Comparison of ENCODE assay signal across 23 cellular contexts in the genomic region with DNA sequence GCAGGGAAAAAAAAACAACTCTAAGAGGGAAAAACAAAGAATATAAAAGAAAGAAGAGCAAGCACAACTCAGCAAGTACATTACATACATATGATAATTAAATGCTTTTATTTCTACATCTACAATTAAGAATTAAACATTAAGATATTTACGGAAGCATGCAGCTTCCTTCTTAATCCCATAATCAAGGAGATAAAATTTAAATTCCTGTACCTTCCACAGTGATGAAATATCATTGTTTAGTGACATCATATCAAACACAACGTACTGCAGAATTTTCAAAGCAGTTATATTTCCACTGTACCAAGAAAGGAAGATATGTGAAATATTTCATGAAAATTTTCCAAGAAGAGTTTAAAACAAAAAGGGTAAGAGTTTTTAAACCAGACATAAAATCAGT. TPM values are rescaled to one million over a fixed set of nuclear protein-coding genes. Genes with fewer than 3 reads are reported as not detected.
DNase-seq lines count a peak whose midpoint lies in the region; ATAC-seq and TF ChIP-seq lines count a peak whose summit lies in the region.
"Had no signal": no experiment of that assay in that cellular context is flagged by ENCODE, and none has a peak within 500 bp of the region (broad histone marks: within the 10 kb centered on the region; RNA-seq: fewer than 3 reads in every experiment).

No MANE protein-coding gene starts in this region.

- no peak overlapping the region for H4K91ac ChIP-seq in IMR-90 (ENCODE audit: insufficient read depth, low read depth, low read length)

- H3K4me2 ChIP-seq in IMR-90 (ENCODE audit: low read depth, low read length): peak overlapping the region; percentile 9; the same call in 1 of the 2 replicates
- H3K4me2 ChIP-seq in neural progenitor cell: no peak overlapping the region

- WGBS in IMR-90 (ENCODE audit: extremely low coverage in 2 of 2, insufficient read length in 1 of 2), 2 experiments: no CpG with 5 or more reads among the region's 2 CpGs

- no peak for TF ChIP-seq RAD21 in IMR-90 (IDR thresholded peaks at IDR 0.05; ENCODE audit: low read length)

- in situ Hi-C loops in IMR-90 (cut with MboI; ENCODE audit: low sequenced_read_pairs) (no loop called here), GM13977 (cut with MboI; ENCODE audit: low pct_unique_long_range_greater_than_20kb, low sequenced_read_pairs, unreplicated experiment) (no loop called here)

- H2BK120ac ChIP-seq in IMR-90 (ENCODE audit: low read depth, low read length): no peak overlapping the region

- peaks cover 100% of the 10 kb centered on the region for H3K79me2 ChIP-seq in neural progenitor cell (ENCODE audit: low read depth)

- H4K20me1 ChIP-seq in IMR-90 (ENCODE audit: insufficient read depth, low read length): peaks cover 94% of the 10 kb centered on the region
- H4K20me1 ChIP-seq in neural progenitor cell (ENCODE audit: low read depth): peaks cover 98% of the 10 kb centered on the region

- H2BK15ac ChIP-seq in IMR-90 (ENCODE audit: low read depth, low read length): no peak overlapping the region; the same call in 2 of the 3 replicates

- H3K4me3 ChIP-seq in IMR-90 (ENCODE audit: insufficient read depth, low read depth, low read length) (no peak overlapping the region), neural progenitor cell (no peak overlapping the region)
- H3K4me3 ChIP-seq: lung, SJCRH30 had no signal

- no TSS peak for BruUV-seq in IMR-90 (replicated peaks; lab: Mats Ljungman, UMichigan)

- H3K18ac ChIP-seq in IMR-90 (ENCODE audit: low read depth, low read length): 0 out of 2 replicates have a peak overlapping the region, but pooled peaks have one; percentile 14

- H3K27ac Mint-ChIP-seq in CD4-positive, alpha-beta T cell: peak overlapping the region; percentile 72
- peak overlapping the region; percentile 90 for H3K27ac Mint-ChIP-seq in chondrocyte (ENCODE audit: unreplicated experiment)
- H3K27ac Mint-ChIP-seq in neural progenitor cell: no peak overlapping the region
- no peak overlapping the region for H3K27ac Mint-ChIP-seq in stimulated activated naive B cell treated with anti-CD40 and anti-IgM and Interleukin-4, amounts not matched to agents 10 μg/mL and 1 μg/mL and 100 μg/mL, for 72 hours

- peak overlapping the region; percentile 90 for H2BK5ac ChIP-seq in IMR-90 (ENCODE audit: low read depth, low read length, poor library complexity, severe bottlenecking)

- dilution Hi-C loops in IMR-90 (cut with HindIII; ENCODE audit: low sequenced_read_pairs, unreplicated experiment): no loop called here

- H4K8ac ChIP-seq in IMR-90 (ENCODE audit: low read depth in 2 of 2, low read length in 2 of 2): no peak overlapping the region

- H3K9ac ChIP-seq in IMR-90 (ENCODE audit: low read depth, low read length): peak overlapping the region; percentile 43; the same call in 1 of the 2 replicates
- no peak overlapping the region for H3K9ac ChIP-seq in neural progenitor cell

- no peak for TF ChIP-seq POLR2A in IMR-90 (IDR thresholded peaks at IDR 0.05; ENCODE audit: low read depth, low read length)

- ATAC-seq in CD4-positive, alpha-beta T cell (ENCODE audit: poor library complexity): no peak
- no peak for ATAC-seq in IMR-90 (ENCODE audit: low read depth)
- no peak for ATAC-seq in stimulated activated naive B cell treated with anti-CD40 and anti-IgM and Interleukin-4, amounts not matched to agents 10 μg/mL and 1 μg/mL and 100 μg/mL, for 72 hours (replicated peaks)
- ATAC-seq: CD8-positive, alpha-beta T cell had no signal

- no peaks in the 10 kb centered on the region for H3K27me3 Mint-ChIP-seq in CD4-positive, alpha-beta T cell
- H3K27me3 Mint-ChIP-seq in chondrocyte (ENCODE audit: low read depth) (no peaks in the 10 kb centered on the region), neural progenitor cell (ENCODE audit: insufficient read depth, low read depth) (no peaks in the 10 kb centered on the region)
- H3K27me3 Mint-ChIP-seq in stimulated activated naive B cell treated with anti-CD40 and anti-IgM and Interleukin-4, amounts not matched to agents 10 μg/mL and 1 μg/mL and 100 μg/mL, for 72 hours: no peaks in the 10 kb centered on the region
- H3K27me3 Mint-ChIP-seq: activated naive CD8-positive, alpha-beta T cell treated with anti-CD3 and anti-CD28 coated beads for 36 hours had no signal

- POLR2A ChIA-PET in CD4-positive, alpha-beta T cell (lab: Charles Lee): interaction anchor here (0.8 kb wide), 1 partner anchor 26 kb away, joined by 3 read pairs; the partner anchor contains the start of gene KANSL1
- POLR2A ChIA-PET in IMR-90 (lab: Charles Lee; ENCODE audit: unreplicated experiment): no interaction called here

- TF ChIP-seq CTCF in CD4-positive, alpha-beta T cell (IDR thresholded peaks at IDR 0.05): no peak
- TF ChIP-seq CTCF in IMR-90 (conservative IDR thresholded peaks at IDR 0.05; ENCODE audit: low read depth, low read length) (no peak), chondrocyte (IDR thresholded peaks at IDR 0.05) (no peak), neural progenitor cell (IDR thresholded peaks at IDR 0.05) (no peak), GM13977 (IDR thresholded peaks at IDR 0.05; ENCODE audit: extremely low read depth, insufficient read depth, missing control alignments) (no peak)

- H4K5ac ChIP-seq in IMR-90 (ENCODE audit: low read depth, low read length): no peak overlapping the region

- H3K4me1 ChIP-seq in IMR-90 (ENCODE audit: control insufficient read depth, insufficient read depth, low read length) (peaks cover 26% of the 10 kb centered on the region), neural progenitor cell (peaks cover 18% of the 10 kb centered on the region)
- H3K4me1 ChIP-seq: SJCRH30 had no signal

- no peak overlapping the region for H3K4me3 Mint-ChIP-seq in CD4-positive, alpha-beta T cell
- H3K4me3 Mint-ChIP-seq in chondrocyte (ENCODE audit: unreplicated experiment) (no peak overlapping the region), neural progenitor cell (no peak overlapping the region)
- no peak overlapping the region for H3K4me3 Mint-ChIP-seq in stimulated activated naive B cell treated with anti-CD40 and anti-IgM and Interleukin-4, amounts not matched to agents 10 μg/mL and 1 μg/mL and 100 μg/mL, for 72 hours
- H3K4me3 Mint-ChIP-seq: activated naive CD8-positive, alpha-beta T cell treated with anti-CD3 and anti-CD28 coated beads for 36 hours had no signal

- peaks cover 20% of the 10 kb centered on the region for H3F3A ChIP-seq in neural progenitor cell (ENCODE audit: low read depth)

- H2AK9ac ChIP-seq in IMR-90 (replicated peaks; ENCODE audit: low read depth, low read length, poor library complexity): no peak overlapping the region

- peaks cover 86% of the 10 kb centered on the region for H3K4me1 Mint-ChIP-seq in CD4-positive, alpha-beta T cell (ENCODE audit: low read depth)
- H3K4me1 Mint-ChIP-seq in chondrocyte (ENCODE audit: low read depth) (peaks cover 73% of the 10 kb centered on the region), neural progenitor cell (peaks cover 4% of the 10 kb centered on the region)
- peaks cover 49 to 79% of the 10 kb centered on the region in 2 donors for H3K4me1 Mint-ChIP-seq in stimulated activated naive B cell treated with anti-CD40 and anti-IgM and Interleukin-4, amounts not matched to agents 10 μg/mL and 1 μg/mL and 100 μg/mL, for 72 hours

- H3K27me3 ChIP-seq in CD4-positive, alpha-beta T cell (ENCODE audit: control insufficient read depth, insufficient read depth, low read length): no peaks in the 10 kb centered on the region
- H3K27me3 ChIP-seq in IMR-90 (ENCODE audit: control insufficient read depth, insufficient read depth, low read length) (no peaks in the 10 kb centered on the region), neural progenitor cell (no peaks in the 10 kb centered on the region)
- H3K27me3 ChIP-seq: dorsolateral prefrontal cortex, SJCRH30 had no signal

- no peak overlapping the region for H3K4ac ChIP-seq in IMR-90 (ENCODE audit: low read depth, low read length)

- H3K56ac ChIP-seq in IMR-90 (ENCODE audit: extremely low read depth, insufficient read depth, low read length): no peak overlapping the region

- no peaks in the 10 kb centered on the region for H3K9me3 ChIP-seq in CD4-positive, alpha-beta T cell (ENCODE audit: control insufficient read depth, low read length)
- H3K9me3 ChIP-seq in IMR-90 (ENCODE audit: control insufficient read depth, insufficient read depth, low read length) (no peaks in the 10 kb centered on the region), neural progenitor cell (ENCODE audit: low read depth) (no peaks in the 10 kb centered on the region)
- H3K9me3 ChIP-seq: SJCRH30 had no signal

- no peak overlapping the region for H2AK5ac ChIP-seq in IMR-90 (ENCODE audit: low read depth, low read length)

- H2AFZ ChIP-seq in IMR-90 (replicated peaks; ENCODE audit: low read length, poor library complexity) (no peak overlapping the region), neural progenitor cell (replicated peaks) (no peak overlapping the region)

- H3K79me1 ChIP-seq in IMR-90 (ENCODE audit: low read depth in 1 of 2, low read length in 2 of 2): peaks cover 18 to 80% of the 10 kb centered on the region in 2 experiments

- H3K36me3 Mint-ChIP-seq in CD4-positive, alpha-beta T cell (ENCODE audit: low read depth): peaks cover 74% of the 10 kb centered on the region
- H3K36me3 Mint-ChIP-seq in chondrocyte (ENCODE audit: low read depth): peaks cover 21% of the 10 kb centered on the region
- H3K36me3 Mint-ChIP-seq in neural progenitor cell: peaks cover 68% of the 10 kb centered on the region
- peaks cover 34 to 54% of the 10 kb centered on the region in 2 donors for H3K36me3 Mint-ChIP-seq in stimulated activated naive B cell treated with anti-CD40 and anti-IgM and Interleukin-4, amounts not matched to agents 10 μg/mL and 1 μg/mL and 100 μg/mL, for 72 hours

- H3K23ac ChIP-seq in IMR-90 (ENCODE audit: low read depth, low read length): no peak overlapping the region

- peaks cover 18% of the 10 kb centered on the region for H3K9me1 ChIP-seq in IMR-90 (ENCODE audit: insufficient read depth, low read length)

- H3K36me3 ChIP-seq in IMR-90 (ENCODE audit: control insufficient read depth, insufficient read depth, low read length): peaks cover 20% of the 10 kb centered on the region
- peaks cover 20% of the 10 kb centered on the region for H3K36me3 ChIP-seq in neural progenitor cell

- H3K9me3 Mint-ChIP-seq in CD4-positive, alpha-beta T cell: no peaks in the 10 kb centered on the region
- H3K9me3 Mint-ChIP-seq in chondrocyte (ENCODE audit: low read depth) (no peaks in the 10 kb centered on the region), neural progenitor cell (peaks cover 4% of the 10 kb centered on the region)
- peaks cover 0 to 1% of the 10 kb centered on the region in 2 donors for H3K9me3 Mint-ChIP-seq in stimulated activated naive B cell treated with anti-CD40 and anti-IgM and Interleukin-4, amounts not matched to agents 10 μg/mL and 1 μg/mL and 100 μg/mL, for 72 hours
- H3K9me3 Mint-ChIP-seq: activated naive CD8-positive, alpha-beta T cell treated with anti-CD3 and anti-CD28 coated beads for 36 hours; activated T-helper 2 cell treated with anti-CD3 and anti-CD28 coated beads, Interferon-gamma antibody, Interleukin-2, Interleukin-4, amounts not matched to agents 10 μg/mL and 5 μg/mL and 100 μg/mL, durations not matched to agents 14 hours and 24 hours and 36 hours; CD8-positive, alpha-beta T cell had no signal

- CTCF ChIA-PET in CD4-positive, alpha-beta T cell (lab: Charles Lee): interaction anchor here (0.9 to 4.9 kb wide), 3 partner anchors 20 to 77 kb away, joined by 3 to 17 read pairs (median 4); partner anchors contain the start of gene KANSL1
- CTCF ChIA-PET in IMR-90 (lab: Yijun Ruan, JAX): interaction anchor here (1.0 kb wide), 1 partner anchor 26 kb away, joined by 3 read pairs; the partner anchor contains the start of gene KANSL1

- no peak overlapping the region for H3K27ac ChIP-seq in CD4-positive, alpha-beta T cell (ENCODE audit: low read depth, low read length)
- H3K27ac ChIP-seq in IMR-90 (ENCODE audit: insufficient read depth, low read length) (peak overlapping the region; percentile 57; the same call in 1 of the 2 replicates), neural progenitor cell (peak overlapping the region; percentile 9)
- H3K27ac ChIP-seq: SJCRH30 had no signal

- intact Hi-C loops in CD4-positive, alpha-beta T cell (cut with DNase I, micrococcal nuclease): loop anchor here in 1 of 2 experiments (2.0 kb wide), 1 partner anchor 14 kb away; no protein-coding TSS in a partner anchor
- intact Hi-C loops in IMR-90 (cut with micrococcal nuclease): loop anchor here (5.0 kb wide), 1 partner anchor 100 kb away; no protein-coding TSS in a partner anchor

- no peak overlapping the region for H3K14ac ChIP-seq in IMR-90 (replicated peaks; ENCODE audit: low read depth, low read length)

- no peak for DNase-seq in CD4-positive, alpha-beta T cell
- DNase-seq in IMR-90 (no peak), chondrocyte (ENCODE audit: low spot score) (no peak), neural progenitor cell (ENCODE audit: low spot score) (no peak), AG08396 (ENCODE audit: low spot score) (no peak), GM13977 (ENCODE audit: low spot score) (no peak)
- no peak for DNase-seq in stimulated activated naive B cell treated with anti-CD40 and anti-IgM and Interleukin-4, amounts not matched to agents 10 μg/mL and 1 μg/mL and 100 μg/mL, for 72 hours
- DNase-seq: activated CD4-positive, alpha-beta T cell treated with anti-CD3 and anti-CD28 coated beads, Interleukin-2, amount 50 U/mL, for 1 hour; activated naive CD8-positive, alpha-beta T cell treated with anti-CD3 and anti-CD28 coated beads for 36 hours; CD8-positive, alpha-beta T cell; dorsolateral prefrontal cortex; GF-D8; GOT3; NCI-H1048; NCI-H187 treated with DMSO at 0.1 percent for 48 hours; NCI-H524 treated with DMSO at 0.1 percent for 48 hours; retina; SJCRH30; stimulated activated CD4-positive, alpha-beta T cell treated with anti-CD3 and anti-CD28 coated beads, Interleukin-4, amount 100 ng/mL, for 24 hours; stimulated activated naive CD4-positive, alpha-beta T cell treated with Interleukin-2 at 50 U/mL for 16 hours; T-helper 2 cell had no signal

- no peak overlapping the region for H2BK20ac ChIP-seq in IMR-90 (ENCODE audit: low read depth, low read length)

RNA-seq across cellular contexts. Expression of gene KANSL1, which starts 26.0 kb away (rescaled TPM):
- total RNA-seq in CD4-positive, alpha-beta T cell: 100 to 1,000 TPM; 122 to 125 TPM
- 48.0 and 49.6 TPM in 2 replicates for total RNA-seq in IMR-90 (2012; rRNA removed)
- polyA plus RNA-seq in IMR-90 (2012; rRNA removed): 15.6 and 19.1 TPM in 2 replicates
- 9.3 and 9.8 TPM in 2 replicates for polyA plus RNA-seq in IMR-90 (2012; cell fraction: cytosol; rRNA removed)
- 29.7 and 54.2 TPM in 2 replicates for polyA plus RNA-seq in IMR-90 (2012; cell fraction: nucleus; rRNA removed; ENCODE audit: low replicate concordance)
- 61.4 to 75.8 TPM (median 68.8 TPM) in 3 replicates for total RNA-seq in chondrocyte
- 114 and 136 TPM in 2 replicates for total RNA-seq in neural progenitor cell (ENCODE audit: low replicate concordance)

Comparison
In these comparisons a context has a peak if more than half of its experiments do, and no peak if none do; other contexts are left out.
1. H3K27ac Mint-ChIP-seq: peak in CD4-positive, alpha-beta T cell (single experiment) and chondrocyte (single experiment); none in neural progenitor cell (single experiment) and stimulated activated naive B cell treated with anti-CD40 and anti-IgM and Interleukin-4, amounts not matched to agents 10 μg/mL and 1 μg/mL and 100 μg/mL, for 72 hours (single experiment).